In the genomic region with DNA sequence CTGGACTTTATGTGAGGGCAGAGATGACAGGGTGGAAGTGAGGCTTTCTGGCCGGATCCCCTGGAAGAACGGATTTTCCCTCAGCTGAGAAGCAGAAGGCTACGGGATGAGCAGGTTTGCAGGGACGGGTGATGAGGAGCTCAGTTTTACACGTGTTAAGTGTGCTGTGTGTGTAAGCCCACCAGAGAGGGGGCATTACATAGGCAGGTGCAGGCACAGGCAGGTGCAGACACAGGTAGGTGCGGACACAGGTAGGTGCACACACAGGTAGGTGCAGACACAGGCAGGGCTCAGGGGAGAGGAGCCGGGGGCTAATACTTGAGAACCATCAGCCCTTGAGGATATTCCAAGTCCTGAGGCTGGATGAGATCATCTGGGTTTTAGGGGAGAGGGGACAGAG, we compare ENCODE assay signal across 1 cellular context.
TF ChIP-seq lines count a peak whose summit lies in the region.

No MANE protein-coding gene starts in this region.

TF ChIP-seq in H1, 55 proteins besides CTCF, POLR2A, EP300 and RAD21:
- TF ChIP-seq SIRT6 (IDR thresholded peaks at IDR 0.05; ENCODE audit: low read length) = no peak
